In the genomic region with DNA sequence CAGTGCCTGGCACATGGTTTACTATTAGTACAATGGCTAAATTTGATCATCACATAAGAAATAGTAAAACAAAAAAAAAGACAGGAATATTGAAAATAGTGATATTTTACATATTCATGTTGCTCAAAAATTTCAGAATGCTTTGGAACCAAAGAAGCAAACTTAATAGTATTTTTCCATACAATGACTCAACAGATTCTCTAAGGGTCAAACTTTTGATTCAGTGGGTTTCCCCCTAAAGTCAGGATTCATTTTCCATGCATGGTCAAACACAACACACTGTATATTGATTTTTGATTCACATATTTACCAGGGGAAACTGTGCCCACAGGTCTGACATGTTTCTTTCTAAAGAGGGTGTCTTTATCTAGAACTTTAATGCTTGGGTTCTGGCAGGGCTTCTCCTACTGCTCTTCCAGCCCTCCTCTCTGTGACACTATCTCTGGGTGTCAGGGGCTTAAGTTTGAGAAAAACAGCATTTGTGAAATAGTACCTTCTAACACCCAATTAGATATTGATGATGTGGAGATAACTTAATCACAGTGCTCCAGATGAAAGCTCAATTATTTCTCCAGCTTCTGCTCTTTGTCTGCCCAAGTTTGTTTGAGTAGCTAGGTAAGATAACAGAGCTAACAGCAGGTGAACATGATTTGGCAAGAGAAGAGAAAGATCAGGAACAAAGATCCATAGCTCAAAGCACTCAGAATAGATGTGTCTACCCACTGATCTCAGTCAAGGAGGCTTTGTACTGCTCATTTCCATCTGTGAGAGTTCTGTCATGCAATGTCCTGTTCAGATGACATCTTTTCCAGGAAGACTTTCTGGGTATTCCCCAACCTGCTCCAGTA, we compare ENCODE assay signal across 1 cellular context.
TF ChIP-seq lines count a peak whose summit lies in the region.

No MANE protein-coding gene starts in this region.

TF ChIP-seq in HepG2, 621 proteins besides CTCF, POLR2A, EP300 and RAD21 (continued from another document and continues in another):
- TF ChIP-seq TARDBP (CRISPR knock-in tag; IDR thresholded peaks at IDR 0.05) (peak; percentile 21; the same call in 1 of the 2 replicates), CBFB (CRISPR knock-in tag; IDR thresholded peaks at IDR 0.05) (no peak), NR2C2 (CRISPR knock-in tag; IDR thresholded peaks at IDR 0.05; ENCODE audit: borderline replicate concordance) (no peak), SOX13 (IDR thresholded peaks at IDR 0.05) (peak; percentile 68), SOX13 (CRISPR knock-in tag; conservative IDR thresholded peaks at IDR 0.05 in 1 of 2, IDR thresholded peaks at IDR 0.05 in 1 of 2) (peak in 1 of 2 experiments; percentile 82; a peak in 2 of 4 replicates), HNF4A (CRISPR knock-in tag; IDR thresholded peaks at IDR 0.05) (peak; percentile 72), MED1 (CRISPR knock-in tag; IDR thresholded peaks at IDR 0.05) (0 out of 2 replicates have a peak, but pooled peaks have one; percentile 36), TBX2 (CRISPR knock-in tag; IDR thresholded peaks at IDR 0.05; ENCODE audit: borderline replicate concordance) (peak; percentile 80), ZNF33B (CRISPR knock-in tag; IDR thresholded peaks at IDR 0.05) (no peak), ATF7 (IDR thresholded peaks at IDR 0.05) (no peak), ATF7 (CRISPR knock-in tag; IDR thresholded peaks at IDR 0.05) (no peak), ZNF317 (CRISPR knock-in tag; IDR thresholded peaks at IDR 0.05) (0 out of 2 replicates have a peak, but pooled peaks have one; percentile 11), NFKBIZ (CRISPR knock-in tag; IDR thresholded peaks at IDR 0.05) (peak; percentile 35; the same call in 1 of the 2 replicates), CEBPB (IDR thresholded peaks at IDR 0.05; ENCODE audit: borderline replicate concordance, low read depth, low read length) (peak; percentile 13; the same call in 1 of the 2 replicates), LCORL (IDR thresholded peaks at IDR 0.05) (no peak), LCORL (CRISPR knock-in tag; IDR thresholded peaks at IDR 0.05) (peak; percentile 48; the same call in 1 of the 2 replicates), HMG20A (CRISPR knock-in tag; IDR thresholded peaks at IDR 0.05; ENCODE audit: borderline replicate concordance) (peak; percentile 46; the same call in 1 of the 2 replicates), TBP (CRISPR knock-in tag; IDR thresholded peaks at IDR 0.05) (no peak), ONECUT2 (CRISPR knock-in tag; IDR thresholded peaks at IDR 0.05) (peak; percentile 35; the same call in 1 of the 2 replicates), HNF4G (IDR thresholded peaks at IDR 0.05; ENCODE audit: borderline replicate concordance, low read depth, low read length) (peak; percentile 47; the same call in 1 of the 2 replicates), HNF4G (CRISPR knock-in tag; IDR thresholded peaks at IDR 0.05; ENCODE audit: borderline replicate concordance, low read depth) (no peak), JUN (CRISPR knock-in tag; IDR thresholded peaks at IDR 0.05) (no peak), FOXP1 (IDR thresholded peaks at IDR 0.05) (no peak), FOXP1 (CRISPR knock-in tag; IDR thresholded peaks at IDR 0.05) (no peak), NCOA2 (CRISPR knock-in tag; IDR thresholded peaks at IDR 0.05) (peak; percentile 67; the same call in 1 of the 2 replicates), NFIC (IDR thresholded peaks at IDR 0.05; ENCODE audit: low read length) (peak; percentile 80), ATRX (CRISPR knock-in tag; IDR thresholded peaks at IDR 0.05; ENCODE audit: borderline replicate concordance) (no peak), AKAP8 (CRISPR knock-in tag; IDR thresholded peaks at IDR 0.05) (no peak), MED13 (CRISPR knock-in tag; IDR thresholded peaks at IDR 0.05) (peak; percentile 67; the same call in 1 of the 2 replicates), DNMT3B (CRISPR knock-in tag; conservative IDR thresholded peaks at IDR 0.05) (no peak), TCF7L2 (IDR thresholded peaks at IDR 0.05; ENCODE audit: low read depth, low read length) (0 out of 2 replicates have a peak, but pooled peaks have one; percentile 19), TCF7 (IDR thresholded peaks at IDR 0.05; ENCODE audit: low read depth) (peak; percentile 75), NFE2L1 (CRISPR knock-in tag; IDR thresholded peaks at IDR 0.05; ENCODE audit: borderline replicate concordance) (no peak), ZNF644 (CRISPR knock-in tag; IDR thresholded peaks at IDR 0.05; ENCODE audit: low read depth) (peak; percentile 38; the same call in 1 of the 2 replicates), RFXAP (CRISPR knock-in tag; IDR thresholded peaks at IDR 0.05; ENCODE audit: borderline replicate concordance) (0 out of 2 replicates have a peak, but pooled peaks have one; percentile 39), CEBPG (CRISPR knock-in tag; IDR thresholded peaks at IDR 0.05) (peak; percentile 70), NKX3-1 (CRISPR knock-in tag; IDR thresholded peaks at IDR 0.05) (no peak), ZNF331 (CRISPR knock-in tag; IDR thresholded peaks at IDR 0.05) (peak; percentile 33; the same call in 1 of the 2 replicates), TGIF2 (CRISPR knock-in tag; IDR thresholded peaks at IDR 0.05) (0 out of 2 replicates have a peak, but pooled peaks have one; percentile 34), ZNF292 (CRISPR knock-in tag; IDR thresholded peaks at IDR 0.05; ENCODE audit: borderline replicate concordance, low read depth) (peak; percentile 92), ZNF549 (CRISPR knock-in tag; IDR thresholded peaks at IDR 0.05) (no peak), MED8 (CRISPR knock-in tag; IDR thresholded peaks at IDR 0.05; ENCODE audit: insufficient replicate concordance) (peak; percentile 17), NR3C1 (CRISPR knock-in tag; IDR thresholded peaks at IDR 0.05) (no peak), NR2F2 (IDR thresholded peaks at IDR 0.05; ENCODE audit: borderline replicate concordance, low read depth) (peak; percentile 31; the same call in 1 of the 2 replicates), ZNF605 (CRISPR knock-in tag; IDR thresholded peaks at IDR 0.05) (no peak), FOXJ3 (CRISPR knock-in tag; IDR thresholded peaks at IDR 0.05; ENCODE audit: borderline replicate concordance) (peak; percentile 22; the same call in 1 of the 2 replicates), GATAD2A (CRISPR knock-in tag; IDR thresholded peaks at IDR 0.05) (peak; percentile 73), PITX1 (CRISPR knock-in tag; IDR thresholded peaks at IDR 0.05) (0 out of 2 replicates have a peak, but pooled peaks have one; percentile 40)
- TF ChIP-seq, protein P1, sequence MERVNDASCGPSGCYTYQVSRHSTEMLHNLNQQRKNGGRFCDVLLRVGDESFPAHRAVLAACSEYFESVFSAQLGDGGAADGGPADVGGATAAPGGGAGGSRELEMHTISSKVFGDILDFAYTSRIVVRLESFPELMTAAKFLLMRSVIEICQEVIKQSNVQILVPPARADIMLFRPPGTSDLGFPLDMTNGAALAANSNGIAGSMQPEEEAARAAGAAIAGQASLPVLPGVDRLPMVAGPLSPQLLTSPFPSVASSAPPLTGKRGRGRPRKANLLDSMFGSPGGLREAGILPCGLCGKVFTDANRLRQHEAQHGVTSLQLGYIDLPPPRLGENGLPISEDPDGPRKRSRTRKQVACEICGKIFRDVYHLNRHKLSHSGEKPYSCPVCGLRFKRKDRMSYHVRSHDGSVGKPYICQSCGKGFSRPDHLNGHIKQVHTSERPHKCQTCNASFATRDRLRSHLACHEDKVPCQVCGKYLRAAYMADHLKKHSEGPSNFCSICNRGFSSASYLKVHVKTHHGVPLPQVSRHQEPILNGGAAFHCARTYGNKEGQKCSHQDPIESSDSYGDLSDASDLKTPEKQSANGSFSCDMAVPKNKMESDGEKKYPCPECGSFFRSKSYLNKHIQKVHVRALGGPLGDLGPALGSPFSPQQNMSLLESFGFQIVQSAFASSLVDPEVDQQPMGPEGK (CRISPR knock-in tag; IDR thresholded peaks at IDR 0.05): no peak
- TF ChIP-seq, protein P2, sequence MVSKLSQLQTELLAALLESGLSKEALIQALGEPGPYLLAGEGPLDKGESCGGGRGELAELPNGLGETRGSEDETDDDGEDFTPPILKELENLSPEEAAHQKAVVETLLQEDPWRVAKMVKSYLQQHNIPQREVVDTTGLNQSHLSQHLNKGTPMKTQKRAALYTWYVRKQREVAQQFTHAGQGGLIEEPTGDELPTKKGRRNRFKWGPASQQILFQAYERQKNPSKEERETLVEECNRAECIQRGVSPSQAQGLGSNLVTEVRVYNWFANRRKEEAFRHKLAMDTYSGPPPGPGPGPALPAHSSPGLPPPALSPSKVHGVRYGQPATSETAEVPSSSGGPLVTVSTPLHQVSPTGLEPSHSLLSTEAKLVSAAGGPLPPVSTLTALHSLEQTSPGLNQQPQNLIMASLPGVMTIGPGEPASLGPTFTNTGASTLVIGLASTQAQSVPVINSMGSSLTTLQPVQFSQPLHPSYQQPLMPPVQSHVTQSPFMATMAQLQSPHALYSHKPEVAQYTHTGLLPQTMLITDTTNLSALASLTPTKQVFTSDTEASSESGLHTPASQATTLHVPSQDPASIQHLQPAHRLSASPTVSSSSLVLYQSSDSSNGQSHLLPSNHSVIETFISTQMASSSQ (IDR thresholded peaks at IDR 0.05; ENCODE audit: low read depth): 0 out of 2 replicates have a peak, but pooled peaks have one; percentile 15
- TF ChIP-seq, protein P2 (CRISPR knock-in tag; IDR thresholded peaks at IDR 0.05; ENCODE audit: borderline replicate concordance): no peak
- TF ChIP-seq, protein P3, sequence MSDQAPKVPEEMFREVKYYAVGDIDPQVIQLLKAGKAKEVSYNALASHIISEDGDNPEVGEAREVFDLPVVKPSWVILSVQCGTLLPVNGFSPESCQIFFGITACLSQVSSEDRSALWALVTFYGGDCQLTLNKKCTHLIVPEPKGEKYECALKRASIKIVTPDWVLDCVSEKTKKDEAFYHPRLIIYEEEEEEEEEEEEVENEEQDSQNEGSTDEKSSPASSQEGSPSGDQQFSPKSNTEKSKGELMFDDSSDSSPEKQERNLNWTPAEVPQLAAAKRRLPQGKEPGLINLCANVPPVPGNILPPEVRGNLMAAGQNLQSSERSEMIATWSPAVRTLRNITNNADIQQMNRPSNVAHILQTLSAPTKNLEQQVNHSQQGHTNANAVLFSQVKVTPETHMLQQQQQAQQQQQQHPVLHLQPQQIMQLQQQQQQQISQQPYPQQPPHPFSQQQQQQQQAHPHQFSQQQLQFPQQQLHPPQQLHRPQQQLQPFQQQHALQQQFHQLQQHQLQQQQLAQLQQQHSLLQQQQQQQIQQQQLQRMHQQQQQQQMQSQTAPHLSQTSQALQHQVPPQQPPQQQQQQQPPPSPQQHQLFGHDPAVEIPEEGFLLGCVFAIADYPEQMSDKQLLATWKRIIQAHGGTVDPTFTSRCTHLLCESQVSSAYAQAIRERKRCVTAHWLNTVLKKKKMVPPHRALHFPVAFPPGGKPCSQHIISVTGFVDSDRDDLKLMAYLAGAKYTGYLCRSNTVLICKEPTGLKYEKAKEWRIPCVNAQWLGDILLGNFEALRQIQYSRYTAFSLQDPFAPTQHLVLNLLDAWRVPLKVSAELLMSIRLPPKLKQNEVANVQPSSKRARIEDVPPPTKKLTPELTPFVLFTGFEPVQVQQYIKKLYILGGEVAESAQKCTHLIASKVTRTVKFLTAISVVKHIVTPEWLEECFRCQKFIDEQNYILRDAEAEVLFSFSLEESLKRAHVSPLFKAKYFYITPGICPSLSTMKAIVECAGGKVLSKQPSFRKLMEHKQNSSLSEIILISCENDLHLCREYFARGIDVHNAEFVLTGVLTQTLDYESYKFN (CRISPR knock-in tag; conservative IDR thresholded peaks at IDR 0.05): peak; percentile 57
- TF ChIP-seq, protein P4, sequence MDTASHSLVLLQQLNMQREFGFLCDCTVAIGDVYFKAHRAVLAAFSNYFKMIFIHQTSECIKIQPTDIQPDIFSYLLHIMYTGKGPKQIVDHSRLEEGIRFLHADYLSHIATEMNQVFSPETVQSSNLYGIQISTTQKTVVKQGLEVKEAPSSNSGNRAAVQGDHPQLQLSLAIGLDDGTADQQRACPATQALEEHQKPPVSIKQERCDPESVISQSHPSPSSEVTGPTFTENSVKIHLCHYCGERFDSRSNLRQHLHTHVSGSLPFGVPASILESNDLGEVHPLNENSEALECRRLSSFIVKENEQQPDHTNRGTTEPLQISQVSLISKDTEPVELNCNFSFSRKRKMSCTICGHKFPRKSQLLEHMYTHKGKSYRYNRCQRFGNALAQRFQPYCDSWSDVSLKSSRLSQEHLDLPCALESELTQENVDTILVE (CRISPR knock-in tag; IDR thresholded peaks at IDR 0.05): no peak
- TF ChIP-seq, protein P5, sequence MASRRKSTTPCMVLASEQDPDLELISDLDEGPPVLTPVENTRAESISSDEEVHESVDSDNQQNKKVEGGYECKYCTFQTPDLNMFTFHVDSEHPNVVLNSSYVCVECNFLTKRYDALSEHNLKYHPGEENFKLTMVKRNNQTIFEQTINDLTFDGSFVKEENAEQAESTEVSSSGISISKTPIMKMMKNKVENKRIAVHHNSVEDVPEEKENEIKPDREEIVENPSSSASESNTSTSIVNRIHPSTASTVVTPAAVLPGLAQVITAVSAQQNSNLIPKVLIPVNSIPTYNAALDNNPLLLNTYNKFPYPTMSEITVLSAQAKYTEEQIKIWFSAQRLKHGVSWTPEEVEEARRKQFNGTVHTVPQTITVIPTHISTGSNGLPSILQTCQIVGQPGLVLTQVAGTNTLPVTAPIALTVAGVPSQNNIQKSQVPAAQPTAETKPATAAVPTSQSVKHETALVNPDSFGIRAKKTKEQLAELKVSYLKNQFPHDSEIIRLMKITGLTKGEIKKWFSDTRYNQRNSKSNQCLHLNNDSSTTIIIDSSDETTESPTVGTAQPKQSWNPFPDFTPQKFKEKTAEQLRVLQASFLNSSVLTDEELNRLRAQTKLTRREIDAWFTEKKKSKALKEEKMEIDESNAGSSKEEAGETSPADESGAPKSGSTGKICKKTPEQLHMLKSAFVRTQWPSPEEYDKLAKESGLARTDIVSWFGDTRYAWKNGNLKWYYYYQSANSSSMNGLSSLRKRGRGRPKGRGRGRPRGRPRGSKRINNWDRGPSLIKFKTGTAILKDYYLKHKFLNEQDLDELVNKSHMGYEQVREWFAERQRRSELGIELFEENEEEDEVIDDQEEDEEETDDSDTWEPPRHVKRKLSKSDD (CRISPR knock-in tag; IDR thresholded peaks at IDR 0.05; ENCODE audit: low read depth): no peak
